In the genomic region with DNA sequence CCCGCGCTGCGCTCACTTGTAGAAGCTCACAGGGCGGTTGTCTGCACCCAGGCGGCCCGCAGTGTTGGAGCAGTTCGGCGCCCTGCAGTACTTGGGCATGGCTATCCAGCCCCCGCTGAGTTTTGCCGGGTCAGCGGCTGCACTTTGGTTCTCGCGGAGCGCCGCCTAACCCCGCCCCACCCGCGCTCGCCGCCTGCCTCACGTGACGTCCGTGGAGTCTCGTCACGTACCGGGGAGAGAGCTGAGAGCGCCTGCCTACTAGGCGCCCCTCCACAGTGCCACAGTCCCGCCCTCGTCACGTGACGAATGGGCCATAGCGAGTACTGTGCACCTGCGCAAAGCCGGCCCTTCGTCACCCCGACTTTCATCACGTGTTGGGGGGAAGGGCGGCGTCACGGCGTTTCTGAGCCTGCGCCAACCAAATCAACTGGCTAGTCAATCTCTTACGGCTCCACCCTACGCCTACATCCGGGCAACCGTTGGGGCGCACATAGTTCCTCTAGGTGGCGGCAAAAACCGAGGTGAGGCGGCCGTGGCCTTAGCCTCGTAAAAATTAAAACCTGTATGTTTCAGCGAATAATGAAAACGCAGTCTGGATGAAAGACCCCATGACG, we compare ENCODE assay signal across 1 cellular context.
TF ChIP-seq lines count a peak whose summit lies in the region.

A gene with protein sequence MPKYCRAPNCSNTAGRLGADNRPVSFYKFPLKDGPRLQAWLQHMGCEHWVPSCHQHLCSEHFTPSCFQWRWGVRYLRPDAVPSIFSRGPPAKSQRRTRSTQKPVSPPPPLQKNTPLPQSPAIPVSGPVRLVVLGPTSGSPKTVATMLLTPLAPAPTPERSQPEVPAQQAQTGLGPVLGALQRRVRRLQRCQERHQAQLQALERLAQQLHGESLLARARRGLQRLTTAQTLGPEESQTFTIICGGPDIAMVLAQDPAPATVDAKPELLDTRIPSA (minus strand): TSS at position 167 of the 614 bp plus-strand sequence. CDS start 68 bp downstream, at position 99.

TF ChIP-seq in K562, 482 proteins besides CTCF, POLR2A, EP300 and RAD21 (continued from another document and continues in another):
- TF ChIP-seq ZNF318 (IDR thresholded peaks at IDR 0.05; ENCODE audit: borderline replicate concordance in 1 of 2, low read depth in 1 of 2) (peak in 1 of 2 experiments; percentile 90; a peak in 2 of 4 replicates), ZNF717 (CRISPR knock-in tag; IDR thresholded peaks at IDR 0.05) (no peak), KAT8 (IDR thresholded peaks at IDR 0.05; ENCODE audit: low read depth) (no peak), CREM (IDR thresholded peaks at IDR 0.05; ENCODE audit: low read depth) (peak; percentile 91), RHOXF2B (CRISPR knock-in tag; conservative IDR thresholded peaks at IDR 0.05) (peak; percentile 93), CHD2 (IDR thresholded peaks at IDR 0.05; ENCODE audit: low read depth, low read length) (peak; percentile 33; the same call in 1 of the 2 replicates), PKNOX1 (IDR thresholded peaks at IDR 0.05) (peak; percentile 92), ZNF436 (CRISPR knock-in tag; IDR thresholded peaks at IDR 0.05) (no peak), PML (IDR thresholded peaks at IDR 0.05; ENCODE audit: low read length) (no peak; the same call in none of the 2 replicates), SRSF7 (optimal IDR thresholded peaks at IDR 0.05; ENCODE audit: low read depth, low read length) (no peak), ZNF197 (CRISPR knock-in tag; IDR thresholded peaks at IDR 0.05; ENCODE audit: low read depth) (no peak), PRDM10 (IDR thresholded peaks at IDR 0.05; ENCODE audit: partially characterized antibody) (peak; percentile 90), ZNF212 (CRISPR knock-in tag; IDR thresholded peaks at IDR 0.05) (no peak), SRSF1 (IDR thresholded peaks at IDR 0.05; ENCODE audit: low read depth, low read length) (no peak), ZNF324 (CRISPR knock-in tag; IDR thresholded peaks at IDR 0.05) (no peak), KDM1A (IDR thresholded peaks at IDR 0.05) (no peak), RNF2 (IDR thresholded peaks at IDR 0.05) (peak; percentile 16; the same call in 1 of the 2 replicates), ZNF133 (CRISPR knock-in tag; IDR thresholded peaks at IDR 0.05) (no peak), GTF2B (IDR thresholded peaks at IDR 0.05; ENCODE audit: extremely low read depth, insufficient read length) (no peak), POLR2AphosphoS5 (IDR thresholded peaks at IDR 0.05; ENCODE audit: control insufficient read depth, insufficient read depth, low read depth, low read length) (peak; percentile 52; the same call in 1 of the 2 replicates), ZFP36 (IDR thresholded peaks at IDR 0.05; ENCODE audit: low read depth, low read length, partially characterized antibody) (no peak), FOXO4 (CRISPR knock-in tag; IDR thresholded peaks at IDR 0.05) (no peak), SMARCE1 (IDR thresholded peaks at IDR 0.05) (peak; percentile 46; the same call in 1 of the 2 replicates), HCFC1 (IDR thresholded peaks at IDR 0.05; ENCODE audit: low read depth, low read length) (peak; percentile 60), SP2 (IDR thresholded peaks at IDR 0.05; ENCODE audit: extremely low read depth, low read depth, low read length, poor library complexity, severe bottlenecking) (no peak), OTX1 (CRISPR knock-in tag; IDR thresholded peaks at IDR 0.05) (no peak), TBL1XR1 (IDR thresholded peaks at IDR 0.05; ENCODE audit: low read length in 2 of 2) (no peak; a peak in 1 of 4 replicates), SMARCB1 (IDR thresholded peaks at IDR 0.05; ENCODE audit: insufficient read length, low read depth) (no peak), TSC22D4 (tag; IDR thresholded peaks at IDR 0.05) (no peak), SLC30A9 (CRISPR knock-in tag; IDR thresholded peaks at IDR 0.05) (no peak), ZFX (CRISPR knock-in tag; IDR thresholded peaks at IDR 0.05) (peak; percentile 72), RBBP5 (IDR thresholded peaks at IDR 0.05; ENCODE audit: borderline replicate concordance, insufficient read depth, low read length, poor library complexity, severe bottlenecking) (no peak), HNRNPH1 (optimal IDR thresholded peaks at IDR 0.05; ENCODE audit: low read depth, low read length) (no peak), PURB (CRISPR knock-in tag; IDR thresholded peaks at IDR 0.05; ENCODE audit: low read depth) (no peak), MIER1 (IDR thresholded peaks at IDR 0.05; ENCODE audit: low read depth) (no peak), ILF3 (IDR thresholded peaks at IDR 0.05; ENCODE audit: borderline replicate concordance) (no peak), ZNF239 (CRISPR knock-in tag; IDR thresholded peaks at IDR 0.05) (no peak), SREBF1 (IDR thresholded peaks at IDR 0.05; ENCODE audit: borderline replicate concordance, low read depth, low read length) (peak; percentile 69; the same call in 1 of the 2 replicates)
- TF ChIP-seq, protein P1, sequence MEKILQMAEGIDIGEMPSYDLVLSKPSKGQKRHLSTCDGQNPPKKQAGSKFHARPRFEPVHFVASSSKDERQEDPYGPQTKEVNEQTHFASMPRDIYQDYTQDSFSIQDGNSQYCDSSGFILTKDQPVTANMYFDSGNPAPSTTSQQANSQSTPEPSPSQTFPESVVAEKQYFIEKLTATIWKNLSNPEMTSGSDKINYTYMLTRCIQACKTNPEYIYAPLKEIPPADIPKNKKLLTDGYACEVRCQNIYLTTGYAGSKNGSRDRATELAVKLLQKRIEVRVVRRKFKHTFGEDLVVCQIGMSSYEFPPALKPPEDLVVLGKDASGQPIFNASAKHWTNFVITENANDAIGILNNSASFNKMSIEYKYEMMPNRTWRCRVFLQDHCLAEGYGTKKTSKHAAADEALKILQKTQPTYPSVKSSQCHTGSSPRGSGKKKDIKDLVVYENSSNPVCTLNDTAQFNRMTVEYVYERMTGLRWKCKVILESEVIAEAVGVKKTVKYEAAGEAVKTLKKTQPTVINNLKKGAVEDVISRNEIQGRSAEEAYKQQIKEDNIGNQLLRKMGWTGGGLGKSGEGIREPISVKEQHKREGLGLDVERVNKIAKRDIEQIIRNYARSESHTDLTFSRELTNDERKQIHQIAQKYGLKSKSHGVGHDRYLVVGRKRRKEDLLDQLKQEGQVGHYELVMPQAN (IDR thresholded peaks at IDR 0.05; ENCODE audit: borderline replicate concordance) = peak; percentile 77; the same call in 1 of the 2 replicates
- TF ChIP-seq, protein P2, sequence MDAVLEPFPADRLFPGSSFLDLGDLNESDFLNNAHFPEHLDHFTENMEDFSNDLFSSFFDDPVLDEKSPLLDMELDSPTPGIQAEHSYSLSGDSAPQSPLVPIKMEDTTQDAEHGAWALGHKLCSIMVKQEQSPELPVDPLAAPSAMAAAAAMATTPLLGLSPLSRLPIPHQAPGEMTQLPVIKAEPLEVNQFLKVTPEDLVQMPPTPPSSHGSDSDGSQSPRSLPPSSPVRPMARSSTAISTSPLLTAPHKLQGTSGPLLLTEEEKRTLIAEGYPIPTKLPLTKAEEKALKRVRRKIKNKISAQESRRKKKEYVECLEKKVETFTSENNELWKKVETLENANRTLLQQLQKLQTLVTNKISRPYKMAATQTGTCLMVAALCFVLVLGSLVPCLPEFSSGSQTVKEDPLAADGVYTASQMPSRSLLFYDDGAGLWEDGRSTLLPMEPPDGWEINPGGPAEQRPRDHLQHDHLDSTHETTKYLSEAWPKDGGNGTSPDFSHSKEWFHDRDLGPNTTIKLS (IDR thresholded peaks at IDR 0.05; ENCODE audit: borderline replicate concordance, low read depth) = peak; percentile 53
